ENCODE assay signal across 6 cellular contexts in genomic region chr1:57957576-57957975, GRCh38.
"Had no signal": no experiment of that assay in that cellular context is flagged by ENCODE, and none has a peak within 500 bp of the region (broad histone marks: within the 10 kb centered on the region; RNA-seq: fewer than 3 reads in every experiment).

No MANE protein-coding gene starts in this region.

- ATAC-seq: GM23338, HepG2 had no signal

- DNase-seq: H9, HCEC 1CT had no signal

- FAIRE-seq: H1, H54, HepG2 had no signal

- H3K4me3 ChIP-seq: GM23338 had no signal
